In genomic region chr7:95972554-95972953, GRCh38 we compare ENCODE assay signal across 26 cellular contexts.
"Had no signal": no experiment of that assay in that cellular context is flagged by ENCODE, and none has a peak within 500 bp of the region (broad histone marks: within the 10 kb centered on the region; RNA-seq: fewer than 3 reads in every experiment).

No MANE protein-coding gene starts in this region.

- H3K36me3 Mint-ChIP-seq: activated naive CD4-positive, alpha-beta T cell treated with anti-CD3 and anti-CD28 coated beads, Interleukin-2, amount 50 U/mL, for 72 hours; T-cell had no signal

- DNase-seq: activated B cell treated with CpG ODN at 0.5 μM for 24 hours; activated CD4-positive, alpha-beta T cell treated with anti-CD3 and anti-CD28 coated beads for 1 hour; activated CD4-positive, alpha-beta T cell treated with anti-CD3 and anti-CD28 coated beads, Interleukin-2, amount 10 ng/mL, durations not matched to agents 24 days and 14 days; activated CD4-positive, alpha-beta T cell treated with anti-CD3 and anti-CD28 coated beads, Interleukin-2, amount 50 U/mL, for 48 hours; activated effector memory CD4-positive, alpha-beta T cell treated with anti-CD3 and anti-CD28 coated beads, Interleukin-2, amount 50 U/mL, for 16 hours; activated naive CD4-positive, alpha-beta T cell treated with Interleukin-2 at 50 U/mL for 16 hours; activated naive CD8-positive, alpha-beta T cell treated with anti-CD3 and anti-CD28 coated beads, Interleukin-2, amount 50 U/mL, for 24 hours; activated T-cell treated with anti-CD3 and anti-CD28 coated beads, Interleukin-2, amount 50 U/mL, for 4 hours; amygdala; NCI-H1092; NCI-H1417; NCI-H1930; NCI-H345; NCI-H510A; NCI-H526 treated with DMSO at 0.1 percent for 48 hours; NCI-H82; OCI-M1; RPMI8226; T-cell; T-helper 2 cell; T1000 had no signal

- H3K4me1 Mint-ChIP-seq: activated B cell treated with CpG ODN at 0.5 μM for 24 hours; activated CD4-positive, alpha-beta T cell treated with anti-CD3 and anti-CD28 coated beads, Interleukin-2, amount 10 ng/mL, durations not matched to agents 24 days and 14 days; activated naive CD8-positive, alpha-beta T cell treated with anti-CD3 and anti-CD28 coated beads, Interleukin-2, amount 50 U/mL, for 24 hours; T-cell had no signal

- H3K27ac Mint-ChIP-seq: activated B cell treated with CpG ODN at 0.5 μM for 24 hours; activated CD4-positive, alpha-beta T cell treated with anti-CD3 and anti-CD28 coated beads, Interleukin-2, amount 10 ng/mL, durations not matched to agents 24 days and 14 days; activated naive CD4-positive, alpha-beta T cell treated with anti-CD3 and anti-CD28 coated beads, Interleukin-2, amount 50 U/mL, for 72 hours; activated naive CD8-positive, alpha-beta T cell treated with anti-CD3 and anti-CD28 coated beads, Interleukin-2, amount 50 U/mL, for 24 hours; T-cell had no signal

- H3K4me2 ChIP-seq: KMS-11 had no signal

- H3K4me3 ChIP-seq: SK-N-MC had no signal

- H3K9me3 Mint-ChIP-seq: activated B cell treated with CpG ODN at 0.5 μM for 24 hours; activated CD4-positive, alpha-beta T cell treated with anti-CD3 and anti-CD28 coated beads, Interleukin-2, amount 10 ng/mL, durations not matched to agents 24 days and 14 days; activated naive CD4-positive, alpha-beta T cell treated with anti-CD3 and anti-CD28 coated beads, Interleukin-2, amount 50 U/mL, for 72 hours; activated naive CD8-positive, alpha-beta T cell treated with anti-CD3 and anti-CD28 coated beads, Interleukin-2, amount 50 U/mL, for 24 hours; activated T-cell treated with anti-CD3 and anti-CD28 coated beads, Interleukin-2, amount 50 U/mL, for 4 hours; T-cell had no signal

- H3K27ac ChIP-seq: KMS-11, SK-N-MC had no signal

- ATAC-seq: activated naive CD4-positive, alpha-beta T cell treated with anti-CD3 and anti-CD28 coated beads, Interleukin-2, amount 50 U/mL, for 72 hours; activated naive CD8-positive, alpha-beta T cell treated with anti-CD3 and anti-CD28 coated beads, Interleukin-2, amount 50 U/mL, for 24 hours; activated T-cell treated with anti-CD3 and anti-CD28 coated beads, Interleukin-2, amount 50 U/mL, for 4 hours; Panc1; Right ventricle myocardium inferior; T-cell had no signal

- H3K27me3 Mint-ChIP-seq: activated CD4-positive, alpha-beta T cell treated with anti-CD3 and anti-CD28 coated beads, Interleukin-2, amount 10 ng/mL, durations not matched to agents 24 days and 14 days; activated naive CD8-positive, alpha-beta T cell treated with anti-CD3 and anti-CD28 coated beads, Interleukin-2, amount 50 U/mL, for 24 hours had no signal

- H3K4me3 Mint-ChIP-seq: activated B cell treated with CpG ODN at 0.5 μM for 24 hours; activated CD4-positive, alpha-beta T cell treated with anti-CD3 and anti-CD28 coated beads, Interleukin-2, amount 10 ng/mL, durations not matched to agents 24 days and 14 days; activated naive CD8-positive, alpha-beta T cell treated with anti-CD3 and anti-CD28 coated beads, Interleukin-2, amount 50 U/mL, for 24 hours; activated T-cell treated with anti-CD3 and anti-CD28 coated beads, Interleukin-2, amount 50 U/mL, for 4 hours; T-cell had no signal
